Comparison of ENCODE assay signal across 8 cellular contexts in genomic region chr22:28034760-28035401, GRCh38.
A peak's percentile ranks its signal among the peaks of the same experiment; 100 is the strongest.
DNase-seq lines count a peak whose midpoint lies in the region; TF ChIP-seq lines count a peak whose summit lies in the region.

No MANE protein-coding gene starts in this region.

- H3K27me3 ChIP-seq in BLaER1 (no peaks in the 10 kb centered on the region), ascending aorta (no peaks in the 10 kb centered on the region), tibial artery (no peaks in the 10 kb centered on the region)

- no peak overlapping the region for H3K9ac ChIP-seq in BLaER1

- peak overlapping the region; percentile 56 for H3K4me2 ChIP-seq in BLaER1

- H4K20me1 ChIP-seq in BLaER1 = no peaks in the 10 kb centered on the region

- H3K27ac ChIP-seq in BLaER1 (no peak overlapping the region), ascending aorta (peak overlapping the region; percentile 10 to 33), tibial artery (peak overlapping the region in 1 of 2 donors; percentile 19)

- peak; percentile 97 for DNase-seq in NCI-H1694 (lab: John Stamatoyannopoulos, UW)
- peak in 1 of 2 donors; percentile 78 for DNase-seq in ascending aorta (ENCODE audit: low spot score in 2 of 2)
- DNase-seq in kidney tubule cell (ENCODE audit: low spot score) = peak; percentile 41
- DNase-seq in tibial artery = peak; percentile 85 to 89
- no peak for DNase-seq in HPDE6-E6E7 (ENCODE audit: extremely low spot score)
- DNase-seq in central memory CD4-positive, alpha-beta T cell = no peak
- DNase-seq in DMS114 treated with DMSO at 0.1 percent for 48 hours (lab: John Stamatoyannopoulos, UW; ENCODE audit: unreplicated experiment) = no peak

- TF ChIP-seq CTCF in ascending aorta (IDR thresholded peaks at IDR 0.05) = no peak
- no peak for TF ChIP-seq CTCF in tibial artery (IDR thresholded peaks at IDR 0.05)

- no peaks in the 10 kb centered on the region for H3K9me3 ChIP-seq in BLaER1
- H3K9me3 ChIP-seq in ascending aorta = no peaks in the 10 kb centered on the region
- no peaks in the 10 kb centered on the region for H3K9me3 ChIP-seq in tibial artery

- H3K4me3 ChIP-seq in BLaER1 (no peak overlapping the region), ascending aorta (no peak overlapping the region), tibial artery (no peak overlapping the region)

- intact Hi-C loops in ascending aorta (cut with DNase I) = no loop called here
- intact Hi-C loops in tibial artery (cut with DNase I; ENCODE audit: low total_unique reads) = no loop called here

- H3K4me1 ChIP-seq in BLaER1 = peaks cover 15% of the 10 kb centered on the region
- H3K4me1 ChIP-seq in ascending aorta = peaks cover 4 to 15% of the 10 kb centered on the region in 2 donors
- H3K4me1 ChIP-seq in tibial artery = peaks cover 0 to 23% (median 14%) of the 10 kb centered on the region in 4 donors

- H3K36me3 ChIP-seq in BLaER1 = no peaks in the 10 kb centered on the region
- H3K36me3 ChIP-seq in ascending aorta = no peaks in the 10 kb centered on the region
- peaks cover 0 to 2% (median 2%) of the 10 kb centered on the region in 3 donors for H3K36me3 ChIP-seq in tibial artery

Comparison
In these comparisons a context has a peak if more than half of its experiments do, and no peak if none do; other contexts are left out.
1. DNase-seq: peak in NCI-H1694 (single experiment), kidney tubule cell (single experiment) and tibial artery (2 of 2); none in HPDE6-E6E7 (single experiment), central memory CD4-positive, alpha-beta T cell (single experiment) and DMS114 treated with DMSO at 0.1 percent for 48 hours (single experiment).